ENCODE assay signal across 8 cellular contexts in genomic region chr15:28886431-28887343, GRCh38. TPM values are rescaled to one million over a fixed set of nuclear protein-coding genes. Genes with fewer than 3 reads are reported as not detected.
DNase-seq lines count a peak whose midpoint lies in the region; ATAC-seq and TF ChIP-seq lines count a peak whose summit lies in the region.

No MANE protein-coding gene starts in this region.

- peaks cover 9% of the 10 kb centered on the region for H3K27me3 Mint-ChIP-seq in brain

- no peaks in the 10 kb centered on the region for H3K9me3 ChIP-seq in mesenchymal stem cell (ENCODE audit: control insufficient read depth, low read length)

- no peaks in the 10 kb centered on the region for H3K9me3 Mint-ChIP-seq in brain

- H3K27ac ChIP-seq in mesenchymal stem cell (ENCODE audit: low read length, poor library complexity, severe bottlenecking), result no peak overlapping the region

- H3K18ac ChIP-seq in mesenchymal stem cell (ENCODE audit: low read depth in 1 of 2, low read length in 2 of 2), result peak overlapping the region; percentile 90 to 98

- H3K4me1 Mint-ChIP-seq in brain, result peaks cover 57% of the 10 kb centered on the region

- H3K14ac ChIP-seq in mesenchymal stem cell (ENCODE audit: low read length in 2 of 2), result peak overlapping the region in 1 of 2 experiments; percentile 84

- H3K36me3 ChIP-seq in mesenchymal stem cell (ENCODE audit: control insufficient read depth in 1 of 2, insufficient read depth in 2 of 2, low read depth in 1 of 2, low read length in 2 of 2), result peaks cover 0 to 2% of the 10 kb centered on the region in 2 experiments

- peak overlapping the region; percentile 86 for H4K8ac ChIP-seq in mesenchymal stem cell (ENCODE audit: low read length)

- peak overlapping the region; percentile 83 for H2BK120ac ChIP-seq in mesenchymal stem cell (ENCODE audit: low read depth, low read length)

- no peak overlapping the region for H3K9ac ChIP-seq in mesenchymal stem cell (ENCODE audit: low read length)

- H3K27ac Mint-ChIP-seq in brain, result peak overlapping the region; percentile 88 to 97 (median 94)

- peak overlapping the region; percentile 73 for H3K4me2 ChIP-seq in mesenchymal stem cell (ENCODE audit: low read length, poor library complexity, severe bottlenecking)

- peak overlapping the region; percentile 34 for H4K91ac ChIP-seq in mesenchymal stem cell (ENCODE audit: low read length)

- H2BK12ac ChIP-seq in mesenchymal stem cell (ENCODE audit: low read length in 2 of 2), result peak overlapping the region in 1 of 2 experiments; percentile 84

- ATAC-seq in HG02763 (IDR thresholded peaks at IDR 0.05; ENCODE audit: unreplicated experiment), result no peak

- H3K4ac ChIP-seq in mesenchymal stem cell (ENCODE audit: low read depth in 1 of 2, low read length in 2 of 2), result peak overlapping the region; percentile 54 to 63

- peak overlapping the region; percentile 92 for H2BK15ac ChIP-seq in mesenchymal stem cell (ENCODE audit: low read depth, poor library complexity, severe bottlenecking)

- no peak overlapping the region for H2BK5ac ChIP-seq in mesenchymal stem cell (ENCODE audit: low read depth, low read length, poor library complexity, severe bottlenecking)

- peak overlapping the region in 1 of 2 experiments; percentile 71 for H3K4me3 ChIP-seq in mesenchymal stem cell (ENCODE audit: insufficient read depth in 1 of 2, low read depth in 1 of 2, low read length in 2 of 2)

- peaks cover 8% of the 10 kb centered on the region for H3K36me3 Mint-ChIP-seq in brain

- no peak overlapping the region for H2AK5ac ChIP-seq in mesenchymal stem cell (ENCODE audit: low read length, severe bottlenecking)

- TF ChIP-seq CTCF in brain (conservative IDR thresholded peaks at IDR 0.05), result no peak

- WGBS in mesenchymal stem cell, result 22% methylated on average over 51 of the region's 61 CpGs

- peaks cover 7% of the 10 kb centered on the region for H3K79me1 ChIP-seq in mesenchymal stem cell (replicated peaks; ENCODE audit: low read length, poor library complexity, severe bottlenecking)

- H3K23ac ChIP-seq in mesenchymal stem cell (ENCODE audit: low read length in 2 of 2), result peak overlapping the region in 1 of 2 experiments; percentile 80

- peaks cover 0 to 38% of the 10 kb centered on the region in 2 experiments for H3K27me3 ChIP-seq in mesenchymal stem cell (ENCODE audit: control insufficient read depth in 1 of 2, insufficient read depth in 1 of 2, low read length in 2 of 2)

- peak overlapping the region; percentile 32 for H2AFZ ChIP-seq in mesenchymal stem cell (ENCODE audit: low read depth, low read length)

- H3K4me1 ChIP-seq in mesenchymal stem cell (ENCODE audit: control insufficient read depth, insufficient read depth, low read depth, low read length), result peaks cover 25% of the 10 kb centered on the region

- DNase-seq in stimulated activated CD4-positive, alpha-beta T cell treated with anti-CD3 and anti-CD28 coated beads, Interleukin-15, amount 100 ng/mL, for 24 hours, result peak; percentile 26
- no peak for DNase-seq in stimulated activated CD4-positive, alpha-beta T cell treated with anti-CD3 and anti-CD28 coated beads, Interleukin-2, amount 100 ng/mL, for 24 hours
- DNase-seq in mesenchymal stem cell (peak; percentile 14), AG08395 (ENCODE audit: low spot score) (no peak), NCI-H226 (no peak), hippocampal formation (lab: John Stamatoyannopoulos, UW) (no peak)

- peak overlapping the region; percentile 85 to 94 (median 89) for H3K4me3 Mint-ChIP-seq in brain

RNA-seq across cellular contexts. Expression of gene APBA2, which starts 0.9 kb away (rescaled TPM):
- polyA plus RNA-seq in brain (ENCODE audit: insufficient read depth, low read depth, low replicate concordance), result 86.7 TPM
- 22.0 TPM for polyA plus RNA-seq in mesenchymal stem cell (2013, experiment 1 of 2)
- polyA plus RNA-seq in mesenchymal stem cell (2013, experiment 2 of 2), result 21.3 TPM

RNA-seq across cellular contexts. Expression of gene GOLGA6L7, which starts 38.2 kb away (rescaled TPM):
- not detected for polyA plus RNA-seq in brain (ENCODE audit: insufficient read depth, low read depth, low replicate concordance)
- not detected for polyA plus RNA-seq in mesenchymal stem cell (2013, experiment 1 of 2)
- not detected for polyA plus RNA-seq in mesenchymal stem cell (2013, experiment 2 of 2)

Comparison
In these comparisons a context has a peak if more than half of its experiments do, and no peak if none do; other contexts are left out.
1. DNase-seq: peak in stimulated activated CD4-positive, alpha-beta T cell treated with anti-CD3 and anti-CD28 coated beads, Interleukin-15, amount 100 ng/mL, for 24 hours (single experiment) and mesenchymal stem cell (single experiment); none in stimulated activated CD4-positive, alpha-beta T cell treated with anti-CD3 and anti-CD28 coated beads, Interleukin-2, amount 100 ng/mL, for 24 hours (0 of 2), AG08395 (single experiment), NCI-H226 (single experiment) and hippocampal formation (0 of 2).